In the genomic region with DNA sequence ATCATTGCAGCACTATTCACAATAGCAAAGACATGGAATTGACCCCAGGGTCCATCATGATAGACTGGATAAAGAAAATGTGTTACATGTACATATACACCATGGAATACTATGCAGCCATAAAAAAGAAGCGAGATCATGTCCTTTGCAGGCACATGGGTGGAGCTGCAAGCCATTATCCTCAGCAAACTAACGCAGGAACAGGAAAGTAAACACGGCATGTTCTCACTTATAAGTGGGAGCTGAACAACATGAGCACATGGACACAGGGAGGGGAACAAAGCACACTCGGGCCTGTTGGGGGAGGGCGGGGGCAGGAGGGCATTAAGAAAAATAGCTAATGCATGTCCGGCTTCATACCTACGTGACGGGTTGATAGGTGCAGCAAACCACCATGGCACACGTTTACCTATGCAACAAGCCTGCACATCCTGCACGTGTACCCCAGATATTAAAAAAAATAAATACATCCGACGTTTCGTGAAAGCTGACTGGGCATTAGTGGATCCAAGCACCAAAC, we compare ENCODE assay signal across 2 cellular contexts.
TF ChIP-seq lines count a peak whose summit lies in the region.

No MANE protein-coding gene starts in this region.

TF ChIP-seq in HepG2, 621 proteins besides CTCF, POLR2A, EP300 and RAD21 (continues in another document):
- TF ChIP-seq, protein P1, sequence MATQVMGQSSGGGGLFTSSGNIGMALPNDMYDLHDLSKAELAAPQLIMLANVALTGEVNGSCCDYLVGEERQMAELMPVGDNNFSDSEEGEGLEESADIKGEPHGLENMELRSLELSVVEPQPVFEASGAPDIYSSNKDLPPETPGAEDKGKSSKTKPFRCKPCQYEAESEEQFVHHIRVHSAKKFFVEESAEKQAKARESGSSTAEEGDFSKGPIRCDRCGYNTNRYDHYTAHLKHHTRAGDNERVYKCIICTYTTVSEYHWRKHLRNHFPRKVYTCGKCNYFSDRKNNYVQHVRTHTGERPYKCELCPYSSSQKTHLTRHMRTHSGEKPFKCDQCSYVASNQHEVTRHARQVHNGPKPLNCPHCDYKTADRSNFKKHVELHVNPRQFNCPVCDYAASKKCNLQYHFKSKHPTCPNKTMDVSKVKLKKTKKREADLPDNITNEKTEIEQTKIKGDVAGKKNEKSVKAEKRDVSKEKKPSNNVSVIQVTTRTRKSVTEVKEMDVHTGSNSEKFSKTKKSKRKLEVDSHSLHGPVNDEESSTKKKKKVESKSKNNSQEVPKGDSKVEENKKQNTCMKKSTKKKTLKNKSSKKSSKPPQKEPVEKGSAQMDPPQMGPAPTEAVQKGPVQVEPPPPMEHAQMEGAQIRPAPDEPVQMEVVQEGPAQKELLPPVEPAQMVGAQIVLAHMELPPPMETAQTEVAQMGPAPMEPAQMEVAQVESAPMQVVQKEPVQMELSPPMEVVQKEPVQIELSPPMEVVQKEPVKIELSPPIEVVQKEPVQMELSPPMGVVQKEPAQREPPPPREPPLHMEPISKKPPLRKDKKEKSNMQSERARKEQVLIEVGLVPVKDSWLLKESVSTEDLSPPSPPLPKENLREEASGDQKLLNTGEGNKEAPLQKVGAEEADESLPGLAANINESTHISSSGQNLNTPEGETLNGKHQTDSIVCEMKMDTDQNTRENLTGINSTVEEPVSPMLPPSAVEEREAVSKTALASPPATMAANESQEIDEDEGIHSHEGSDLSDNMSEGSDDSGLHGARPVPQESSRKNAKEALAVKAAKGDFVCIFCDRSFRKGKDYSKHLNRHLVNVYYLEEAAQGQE (IDR thresholded peaks at IDR 0.05; ENCODE audit: borderline replicate concordance in 1 of 2, low read depth in 1 of 2, low read length in 2 of 2), result no peak
- peak; percentile 9; the same call in 1 of the 2 replicates for TF ChIP-seq PPARG (CRISPR knock-in tag; conservative IDR thresholded peaks at IDR 0.05)
- TF ChIP-seq HOXD1 (CRISPR knock-in tag; IDR thresholded peaks at IDR 0.05), result peak; percentile 27; the same call in 1 of the 2 replicates
- TF ChIP-seq ZNF17 (CRISPR knock-in tag; IDR thresholded peaks at IDR 0.05), result no peak
- peak; percentile 87; the same call in 1 of the 2 replicates for TF ChIP-seq ZNF557 (CRISPR knock-in tag; IDR thresholded peaks at IDR 0.05)
- TF ChIP-seq ZEB1 (IDR thresholded peaks at IDR 0.05; ENCODE audit: insufficient replicate concordance, low read depth), result peak; percentile 53
- peak; percentile 51; the same call in 1 of the 2 replicates for TF ChIP-seq SAP130 (CRISPR knock-in tag; IDR thresholded peaks at IDR 0.05; ENCODE audit: low read depth)
- TF ChIP-seq HDAC1 (CRISPR knock-in tag; IDR thresholded peaks at IDR 0.05), result peak; percentile 78; the same call in 1 of the 2 replicates
- peak; percentile 47; the same call in 1 of the 2 replicates for TF ChIP-seq SP5 (CRISPR knock-in tag; IDR thresholded peaks at IDR 0.05; ENCODE audit: borderline replicate concordance, low read depth)
- TF ChIP-seq CEBPB (IDR thresholded peaks at IDR 0.05; ENCODE audit: borderline replicate concordance, low read depth, low read length), result no peak
- TF ChIP-seq, protein P2, sequence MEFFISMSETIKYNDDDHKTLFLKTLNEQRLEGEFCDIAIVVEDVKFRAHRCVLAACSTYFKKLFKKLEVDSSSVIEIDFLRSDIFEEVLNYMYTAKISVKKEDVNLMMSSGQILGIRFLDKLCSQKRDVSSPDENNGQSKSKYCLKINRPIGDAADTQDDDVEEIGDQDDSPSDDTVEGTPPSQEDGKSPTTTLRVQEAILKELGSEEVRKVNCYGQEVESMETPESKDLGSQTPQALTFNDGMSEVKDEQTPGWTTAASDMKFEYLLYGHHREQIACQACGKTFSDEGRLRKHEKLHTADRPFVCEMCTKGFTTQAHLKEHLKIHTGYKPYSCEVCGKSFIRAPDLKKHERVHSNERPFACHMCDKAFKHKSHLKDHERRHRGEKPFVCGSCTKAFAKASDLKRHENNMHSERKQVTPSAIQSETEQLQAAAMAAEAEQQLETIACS (CRISPR knock-in tag; IDR thresholded peaks at IDR 0.05), result no peak
- no peak for TF ChIP-seq MEF2D (CRISPR knock-in tag; IDR thresholded peaks at IDR 0.05)
- peak; percentile 78; the same call in 1 of the 2 replicates for TF ChIP-seq MYC (CRISPR knock-in tag; IDR thresholded peaks at IDR 0.05; ENCODE audit: borderline replicate concordance)
- TF ChIP-seq, protein P3, sequence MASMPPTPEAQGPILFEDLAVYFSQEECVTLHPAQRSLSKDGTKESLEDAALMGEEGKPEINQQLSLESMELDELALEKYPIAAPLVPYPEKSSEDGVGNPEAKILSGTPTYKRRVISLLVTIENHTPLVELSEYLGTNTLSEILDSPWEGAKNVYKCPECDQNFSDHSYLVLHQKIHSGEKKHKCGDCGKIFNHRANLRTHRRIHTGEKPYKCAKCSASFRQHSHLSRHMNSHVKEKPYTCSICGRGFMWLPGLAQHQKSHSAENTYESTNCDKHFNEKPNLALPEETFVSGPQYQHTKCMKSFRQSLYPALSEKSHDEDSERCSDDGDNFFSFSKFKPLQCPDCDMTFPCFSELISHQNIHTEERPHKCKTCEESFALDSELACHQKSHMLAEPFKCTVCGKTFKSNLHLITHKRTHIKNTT (CRISPR knock-in tag; IDR thresholded peaks at IDR 0.05), result no peak
- TF ChIP-seq NKX3-1 (CRISPR knock-in tag; IDR thresholded peaks at IDR 0.05), result peak; percentile 57; the same call in 1 of the 2 replicates
- TF ChIP-seq ZNF552 (CRISPR knock-in tag; IDR thresholded peaks at IDR 0.05; ENCODE audit: borderline replicate concordance), result peak; percentile 18; the same call in 1 of the 2 replicates
- TF ChIP-seq, protein P4, sequence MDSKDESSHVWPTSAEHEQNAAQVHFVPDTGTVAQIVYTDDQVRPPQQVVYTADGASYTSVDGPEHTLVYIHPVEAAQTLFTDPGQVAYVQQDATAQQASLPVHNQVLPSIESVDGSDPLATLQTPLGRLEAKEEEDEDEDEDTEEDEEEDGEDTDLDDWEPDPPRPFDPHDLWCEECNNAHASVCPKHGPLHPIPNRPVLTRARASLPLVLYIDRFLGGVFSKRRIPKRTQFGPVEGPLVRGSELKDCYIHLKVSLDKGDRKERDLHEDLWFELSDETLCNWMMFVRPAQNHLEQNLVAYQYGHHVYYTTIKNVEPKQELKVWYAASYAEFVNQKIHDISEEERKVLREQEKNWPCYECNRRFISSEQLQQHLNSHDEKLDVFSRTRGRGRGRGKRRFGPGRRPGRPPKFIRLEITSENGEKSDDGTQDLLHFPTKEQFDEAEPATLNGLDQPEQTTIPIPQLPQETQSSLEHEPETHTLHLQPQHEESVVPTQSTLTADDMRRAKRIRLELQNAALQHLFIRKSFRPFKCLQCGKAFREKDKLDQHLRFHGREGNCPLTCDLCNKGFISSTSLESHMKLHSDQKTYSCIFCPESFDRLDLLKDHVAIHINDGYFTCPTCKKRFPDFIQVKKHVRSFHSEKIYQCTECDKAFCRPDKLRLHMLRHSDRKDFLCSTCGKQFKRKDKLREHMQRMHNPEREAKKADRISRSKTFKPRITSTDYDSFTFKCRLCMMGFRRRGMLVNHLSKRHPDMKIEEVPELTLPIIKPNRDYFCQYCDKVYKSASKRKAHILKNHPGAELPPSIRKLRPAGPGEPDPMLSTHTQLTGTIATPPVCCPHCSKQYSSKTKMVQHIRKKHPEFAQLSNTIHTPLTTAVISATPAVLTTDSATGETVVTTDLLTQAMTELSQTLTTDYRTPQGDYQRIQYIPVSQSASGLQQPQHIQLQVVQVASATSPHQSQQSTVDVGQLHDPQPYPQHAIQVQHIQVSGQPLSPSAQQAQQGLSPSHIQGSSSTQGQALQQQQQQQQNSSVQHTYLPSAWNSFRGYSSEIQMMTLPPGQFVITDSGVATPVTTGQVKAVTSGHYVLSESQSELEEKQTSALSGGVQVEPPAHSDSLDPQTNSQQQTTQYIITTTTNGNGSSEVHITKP (CRISPR knock-in tag; IDR thresholded peaks at IDR 0.05; ENCODE audit: low read depth), result peak; percentile 9; the same call in 1 of the 2 replicates
- TF ChIP-seq ZNF75D (CRISPR knock-in tag; IDR thresholded peaks at IDR 0.05; ENCODE audit: borderline replicate concordance), result no peak

TF ChIP-seq in K562, 482 proteins besides CTCF, POLR2A, EP300 and RAD21:
- TF ChIP-seq KDM1A (IDR thresholded peaks at IDR 0.05) (peak; percentile 44 to 64; a peak in 3 of 4 replicates), RBM25 (IDR thresholded peaks at IDR 0.05; ENCODE audit: low read depth, low read length, severe bottlenecking) (peak; percentile 62), CHD4 (IDR thresholded peaks at IDR 0.05; ENCODE audit: insufficient read depth, insufficient replicate concordance, low read depth, low read length, poor library complexity, severe bottlenecking) (no peak), ZNF282 (CRISPR knock-in tag; IDR thresholded peaks at IDR 0.05) (no peak), ZNF316 (IDR thresholded peaks at IDR 0.05) (peak; percentile 51), ZNF146 (CRISPR knock-in tag; IDR thresholded peaks at IDR 0.05; ENCODE audit: unreplicated experiment) (peak; percentile 99), BCOR (IDR thresholded peaks at IDR 0.05) (peak; percentile 82)
- TF ChIP-seq, protein P4 (IDR thresholded peaks at IDR 0.05; ENCODE audit: partially characterized antibody), result no peak
